In genomic region chr15:47503884-47504283, GRCh38 we compare ENCODE assay signal across 30 cellular contexts.
"Had no signal": no experiment of that assay in that cellular context is flagged by ENCODE, and none has a peak within 500 bp of the region (broad histone marks: within the 10 kb centered on the region; RNA-seq: fewer than 3 reads in every experiment).

No MANE protein-coding gene starts in this region.

- H3K36me3 Mint-ChIP-seq: activated naive CD8-positive, alpha-beta T cell treated with anti-CD3 and anti-CD28 coated beads for 36 hours; mesothelial cell of epicardium; naive thymus-derived CD4-positive, alpha-beta T cell; stimulated activated memory B cell treated with anti-CD40 and anti-IgM and Interleukin-4, amounts not matched to agents 10 μg/mL and 1 μg/mL and 100 μg/mL, for 72 hours; type B pancreatic cell; WTC11 had no signal

- DNase-seq: activated CD4-positive, alpha-beta T cell treated with anti-CD3 and anti-CD28 coated beads for 1 hour; activated CD4-positive, alpha-beta T cell treated with anti-CD3 and anti-CD28 coated beads, Interleukin-2, amount 50 U/mL, for 1 hour; activated effector memory CD4-positive, alpha-beta T cell treated with anti-CD3 and anti-CD28 coated beads, Interleukin-2, amount 50 U/mL, for 16 hours; activated naive CD4-positive, alpha-beta T cell treated with anti-CD3 and anti-CD28 coated beads for 36 hours; activated naive CD8-positive, alpha-beta T cell treated with anti-CD3 and anti-CD28 coated beads for 36 hours; effector CD8-positive, alpha-beta T cell; left colon; mammary epithelial cell; naive thymus-derived CD4-positive, alpha-beta T cell; pancreas; psoas muscle; sigmoid colon; small intestine; stimulated activated CD4-positive, alpha-beta T cell treated with anti-CD3 and anti-CD28 coated beads, Interleukin-1b, Interleukin-23, amount 100 ng/mL, for 48 hours; stimulated activated CD4-positive, alpha-beta T cell treated with anti-CD3 and anti-CD28 coated beads, Interleukin-4, amount 100 ng/mL, for 4 hours; stimulated activated CD8-positive, alpha-beta memory T cell treated with anti-CD3 and anti-CD28 coated beads, Interleukin-4, amount 100 ng/mL, for 48 hours; stimulated activated naive CD8-positive, alpha-beta T cell treated with anti-CD3 and anti-CD28 coated beads, Interleukin-15, amount 100 ng/mL, for 72 hours; T-helper 2 cell; uterus had no signal

- H3K27ac Mint-ChIP-seq: activated naive CD4-positive, alpha-beta T cell treated with anti-CD3 and anti-CD28 coated beads for 36 hours; activated naive CD8-positive, alpha-beta T cell treated with anti-CD3 and anti-CD28 coated beads for 36 hours; activated T-helper 1 cell treated with anti-CD3 and anti-CD28 coated beads, Interleukin-12 subunit alpha, Interleukin-12 subunit beta, Interleukin-2, Interleukin-4 antibody, amounts not matched to agents 30 ng/mL and 10 ng/mL and 1 ng/mL, durations not matched to agents 14 hours and 24 hours and 36 hours; mesothelial cell of epicardium; naive thymus-derived CD4-positive, alpha-beta T cell; stimulated activated memory B cell treated with anti-CD40 and anti-IgM and Interleukin-4, amounts not matched to agents 10 μg/mL and 1 μg/mL and 100 μg/mL, for 72 hours; stimulated activated naive CD8-positive, alpha-beta T cell treated with anti-CD3 and anti-CD28 coated beads, Interleukin-15, amount 100 ng/mL, for 72 hours; type B pancreatic cell; WTC11 had no signal

- ATAC-seq: body of pancreas; left colon; psoas muscle; stimulated activated naive CD8-positive, alpha-beta T cell treated with anti-CD3 and anti-CD28 coated beads, Interleukin-15, amount 100 ng/mL, for 72 hours; WTC11 had no signal

- H3K27me3 Mint-ChIP-seq: stimulated activated memory B cell treated with anti-CD40 and anti-IgM and Interleukin-4, amounts not matched to agents 10 μg/mL and 1 μg/mL and 100 μg/mL, for 72 hours; stimulated activated naive CD8-positive, alpha-beta T cell treated with anti-CD3 and anti-CD28 coated beads, Interleukin-15, amount 100 ng/mL, for 72 hours; type B pancreatic cell had no signal

- H3K4me1 Mint-ChIP-seq: stimulated activated memory B cell treated with anti-CD40 and anti-IgM and Interleukin-4, amounts not matched to agents 10 μg/mL and 1 μg/mL and 100 μg/mL, for 72 hours; WTC11 had no signal

- H3K9me3 Mint-ChIP-seq: activated naive CD8-positive, alpha-beta T cell treated with anti-CD3 and anti-CD28 coated beads for 36 hours; activated T-helper 1 cell treated with anti-CD3 and anti-CD28 coated beads, Interleukin-12 subunit alpha, Interleukin-12 subunit beta, Interleukin-2, Interleukin-4 antibody, amounts not matched to agents 30 ng/mL and 10 ng/mL and 1 ng/mL, durations not matched to agents 14 hours and 24 hours and 36 hours; mesothelial cell of epicardium; neural crest cell; stimulated activated memory B cell treated with anti-CD40 and anti-IgM and Interleukin-4, amounts not matched to agents 10 μg/mL and 1 μg/mL and 100 μg/mL, for 72 hours; stimulated activated naive CD8-positive, alpha-beta T cell treated with anti-CD3 and anti-CD28 coated beads, Interleukin-15, amount 100 ng/mL, for 72 hours; type B pancreatic cell; WTC11 had no signal

- H3K4me3 Mint-ChIP-seq: activated naive CD4-positive, alpha-beta T cell treated with anti-CD3 and anti-CD28 coated beads for 36 hours; activated naive CD8-positive, alpha-beta T cell treated with anti-CD3 and anti-CD28 coated beads for 36 hours; activated T-helper 1 cell treated with anti-CD3 and anti-CD28 coated beads, Interleukin-12 subunit alpha, Interleukin-12 subunit beta, Interleukin-2, Interleukin-4 antibody, amounts not matched to agents 30 ng/mL and 10 ng/mL and 1 ng/mL, durations not matched to agents 14 hours and 24 hours and 36 hours; mesothelial cell of epicardium; naive thymus-derived CD4-positive, alpha-beta T cell; neural crest cell; stimulated activated memory B cell treated with anti-CD40 and anti-IgM and Interleukin-4, amounts not matched to agents 10 μg/mL and 1 μg/mL and 100 μg/mL, for 72 hours; stimulated activated naive CD8-positive, alpha-beta T cell treated with anti-CD3 and anti-CD28 coated beads, Interleukin-15, amount 100 ng/mL, for 72 hours; type B pancreatic cell; WTC11 had no signal

- FAIRE-seq: colon, endometrium, frontal cortex, keratinocyte, pancreas, small intestine had no signal
